In the genomic region with DNA sequence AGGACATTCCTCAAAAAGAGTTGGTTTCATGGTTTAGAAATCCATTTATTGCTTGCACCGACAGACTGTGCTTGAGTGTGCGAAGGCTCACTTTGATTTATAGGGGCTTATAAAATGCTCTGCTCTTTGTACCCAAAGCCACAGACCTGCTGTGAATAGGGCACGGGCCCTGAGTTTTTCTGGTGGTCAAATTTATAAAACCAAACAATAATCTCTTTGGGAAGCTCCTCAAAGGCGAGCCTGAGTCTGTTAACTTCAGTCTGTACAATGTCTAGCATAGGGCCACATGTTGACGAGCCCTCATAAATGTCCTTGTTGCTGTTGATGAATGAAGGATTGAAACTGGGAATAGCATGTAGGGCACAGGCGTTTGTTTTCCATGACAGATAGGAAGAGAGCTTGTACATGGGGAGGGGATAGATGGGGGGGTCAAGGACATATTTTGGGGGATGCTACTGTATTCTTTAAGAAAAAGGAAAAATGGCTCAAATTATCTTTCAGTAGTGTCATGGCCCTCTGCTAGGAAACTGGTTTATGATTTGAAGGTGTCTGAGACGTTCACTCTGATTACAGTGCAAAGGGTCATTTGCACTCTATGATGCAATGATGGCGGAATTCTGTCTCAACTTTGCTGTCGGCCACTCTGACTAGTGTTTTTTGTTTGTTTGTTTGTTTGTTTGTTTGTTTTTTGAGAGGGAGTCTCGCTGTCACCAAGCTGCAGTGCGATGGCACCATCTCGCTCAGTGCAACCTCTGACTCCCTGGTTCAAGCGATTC, we compare ENCODE assay signal across 1 cellular context.
TF ChIP-seq lines count a peak whose summit lies in the region.

No MANE protein-coding gene starts in this region.

TF ChIP-seq in WTC11, 78 proteins besides CTCF, POLR2A, EP300 and RAD21:
- TF ChIP-seq OVOL2 (CRISPR knock-in tag; IDR thresholded peaks at IDR 0.05; ENCODE audit: borderline replicate concordance) (no peak), HMGXB4 (CRISPR knock-in tag; IDR thresholded peaks at IDR 0.05) (no peak), ZNF317 (CRISPR knock-in tag; IDR thresholded peaks at IDR 0.05; ENCODE audit: borderline replicate concordance, low read depth) (no peak), GRHL2 (CRISPR knock-in tag; IDR thresholded peaks at IDR 0.05; ENCODE audit: insufficient replicate concordance, severe bottlenecking) (no peak), ATF6 (CRISPR knock-in tag; IDR thresholded peaks at IDR 0.05) (no peak), KAT7 (CRISPR knock-in tag; IDR thresholded peaks at IDR 0.05; ENCODE audit: borderline replicate concordance) (no peak), ZNF423 (CRISPR knock-in tag; IDR thresholded peaks at IDR 0.05) (no peak), ESRRA (CRISPR knock-in tag; IDR thresholded peaks at IDR 0.05; ENCODE audit: borderline replicate concordance) (no peak), ZBTB21 (CRISPR knock-in tag; IDR thresholded peaks at IDR 0.05; ENCODE audit: borderline replicate concordance) (no peak), ZNF425 (CRISPR knock-in tag; conservative IDR thresholded peaks at IDR 0.05) (no peak), HMGA2 (CRISPR knock-in tag; IDR thresholded peaks at IDR 0.05) (no peak), MYBL2 (CRISPR knock-in tag; IDR thresholded peaks at IDR 0.05) (no peak), NR1H2 (CRISPR knock-in tag; IDR thresholded peaks at IDR 0.05) (no peak), FOXP1 (CRISPR knock-in tag; IDR thresholded peaks at IDR 0.05; ENCODE audit: borderline replicate concordance) (no peak), CBFB (CRISPR knock-in tag; IDR thresholded peaks at IDR 0.05; ENCODE audit: low read depth) (no peak), NFYB (CRISPR knock-in tag; conservative IDR thresholded peaks at IDR 0.05; ENCODE audit: low read depth) (no peak)
- TF ChIP-seq, protein P1, sequence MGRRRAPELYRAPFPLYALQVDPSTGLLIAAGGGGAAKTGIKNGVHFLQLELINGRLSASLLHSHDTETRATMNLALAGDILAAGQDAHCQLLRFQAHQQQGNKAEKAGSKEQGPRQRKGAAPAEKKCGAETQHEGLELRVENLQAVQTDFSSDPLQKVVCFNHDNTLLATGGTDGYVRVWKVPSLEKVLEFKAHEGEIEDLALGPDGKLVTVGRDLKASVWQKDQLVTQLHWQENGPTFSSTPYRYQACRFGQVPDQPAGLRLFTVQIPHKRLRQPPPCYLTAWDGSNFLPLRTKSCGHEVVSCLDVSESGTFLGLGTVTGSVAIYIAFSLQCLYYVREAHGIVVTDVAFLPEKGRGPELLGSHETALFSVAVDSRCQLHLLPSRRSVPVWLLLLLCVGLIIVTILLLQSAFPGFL (CRISPR knock-in tag; IDR thresholded peaks at IDR 0.05; ENCODE audit: borderline replicate concordance), result no peak
